In the genomic region with DNA sequence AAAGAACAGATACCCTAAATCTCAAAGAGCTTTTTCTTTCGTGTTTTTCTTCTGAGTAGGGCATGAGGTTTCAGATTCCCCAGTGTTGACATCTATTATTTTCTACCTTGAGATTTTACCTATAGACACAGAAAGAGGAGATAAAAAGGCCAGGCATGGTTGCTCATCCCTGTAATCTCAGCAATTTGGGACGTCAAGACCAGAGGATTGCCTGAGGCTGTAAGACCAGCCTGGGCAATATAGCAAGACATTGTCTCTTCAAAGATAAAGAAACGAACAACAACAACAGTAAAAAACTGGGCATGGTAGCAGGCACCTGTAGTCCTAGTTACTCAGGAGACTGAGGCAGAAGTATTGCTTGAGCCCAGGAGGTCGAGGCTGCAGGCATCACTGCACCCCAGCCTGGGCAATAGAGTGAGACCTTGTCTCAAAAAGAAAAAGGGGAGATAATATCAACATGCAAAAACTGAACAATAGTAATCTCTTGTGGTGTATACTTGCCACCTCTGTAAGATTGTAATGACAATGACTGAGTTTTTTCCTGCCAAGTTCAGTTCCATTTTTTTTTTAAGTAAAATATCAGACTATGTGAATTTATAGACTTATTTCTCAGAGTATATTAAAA, we compare ENCODE assay signal across 20 cellular contexts.
A peak's percentile ranks its signal among the peaks of the same experiment; 100 is the strongest.
DNase-seq lines count a peak whose midpoint lies in the region; ATAC-seq, FAIRE-seq and TF ChIP-seq lines count a peak whose summit lies in the region.
"Had no signal": no experiment of that assay in that cellular context is flagged by ENCODE, and none has a peak within 500 bp of the region (broad histone marks: within the 10 kb centered on the region; RNA-seq: fewer than 3 reads in every experiment).

No MANE protein-coding gene starts in this region.

- H3K36me3 ChIP-seq in HepG2 (replicated peaks in 1 of 2; ENCODE audit: control insufficient read depth in 1 of 2, insufficient read depth in 2 of 2, low read length in 2 of 2): peaks cover 6 to 16% of the 10 kb centered on the region in 2 experiments; a peak in 4 of 5 replicates
- H3K36me3 ChIP-seq: WERI-Rb-1 had no signal

- H3K27ac Mint-ChIP-seq in T-helper 1 cell treated with Interleukin-12 subunit alpha and Interleukin-12 subunit beta and Interleukin-4 antibody, amounts not matched to agents 30 μg/mL and 1 μg/mL, for 36 hours: peak overlapping the region; percentile 1
- 0 out of 2 replicates have a peak overlapping the region, but pooled peaks have one; percentile 13 for H3K27ac Mint-ChIP-seq in HFFc6
- H3K27ac Mint-ChIP-seq in activated naive CD8-positive, alpha-beta T cell treated with anti-CD3 and anti-CD28 coated beads, Interleukin-2, amount 50 U/mL, for 24 hours: peak overlapping the region; percentile 61
- peak overlapping the region; percentile 32 for H3K27ac Mint-ChIP-seq in neural crest cell (ENCODE audit: unreplicated experiment)

- peaks cover 8% of the 10 kb centered on the region for H3K79me2 ChIP-seq in HepG2 (ENCODE audit: insufficient read depth, low read length)

- no peak for ATAC-seq in activated naive CD8-positive, alpha-beta T cell treated with anti-CD3 and anti-CD28 coated beads, Interleukin-2, amount 50 U/mL, for 24 hours
- no peak for ATAC-seq in HG03196 (IDR thresholded peaks at IDR 0.05; ENCODE audit: unreplicated experiment)
- ATAC-seq in HepG2: no peak
- ATAC-seq: stimulated activated naive CD8-positive, alpha-beta T cell treated with anti-CD3 and anti-CD28 coated beads, Interleukin-15, Interleukin-2, amounts not matched to agents 100 U/mL and 50 U/mL, for 24 hours; upper lobe of right lung had no signal

- H3K36me3 Mint-ChIP-seq in T-helper 1 cell treated with Interleukin-12 subunit alpha and Interleukin-12 subunit beta and Interleukin-4 antibody, amounts not matched to agents 30 μg/mL and 1 μg/mL, for 36 hours (ENCODE audit: low read depth): peaks cover 39% of the 10 kb centered on the region
- H3K36me3 Mint-ChIP-seq in HFFc6 (ENCODE audit: low read depth) (peaks cover 67% of the 10 kb centered on the region), neural crest cell (ENCODE audit: low read depth) (peaks cover 2% of the 10 kb centered on the region)
- H3K36me3 Mint-ChIP-seq in activated naive CD8-positive, alpha-beta T cell treated with anti-CD3 and anti-CD28 coated beads, Interleukin-2, amount 50 U/mL, for 24 hours (ENCODE audit: low read depth): peaks cover 58% of the 10 kb centered on the region

- no peak for TF ChIP-seq POLR2A in HepG2 (IDR thresholded peaks at IDR 0.05; ENCODE audit: insufficient read depth in 1 of 2, low read depth in 2 of 2, low read length in 2 of 2)

- no peak for FAIRE-seq in HepG2 (lab: Jason Lieb, UNC)

- no peak overlapping the region for H2AFZ ChIP-seq in HepG2 (ENCODE audit: low read length)
- H2AFZ ChIP-seq: parathyroid adenoma had no signal

- POLR2A ChIA-PET in HepG2 (lab: Yijun Ruan, JAX): no interaction called here

- no peaks in the 10 kb centered on the region for H3K4me1 ChIP-seq in HepG2 (ENCODE audit: insufficient read depth, low read length)
- H3K4me1 ChIP-seq: parathyroid adenoma had no signal

- no peaks in the 10 kb centered on the region for H3K9me3 Mint-ChIP-seq in T-helper 1 cell treated with Interleukin-12 subunit alpha and Interleukin-12 subunit beta and Interleukin-4 antibody, amounts not matched to agents 30 μg/mL and 1 μg/mL, for 36 hours
- H3K9me3 Mint-ChIP-seq in HFFc6 (no peaks in the 10 kb centered on the region), neural crest cell (no peaks in the 10 kb centered on the region)
- no peaks in the 10 kb centered on the region for H3K9me3 Mint-ChIP-seq in activated naive CD8-positive, alpha-beta T cell treated with anti-CD3 and anti-CD28 coated beads, Interleukin-2, amount 50 U/mL, for 24 hours

- intact Hi-C loops in HepG2 (cut with micrococcal nuclease; ENCODE audit: unreplicated experiment): no loop called here

- H3K4me2 ChIP-seq in HepG2 (ENCODE audit: low read depth, low read length): no peak overlapping the region

- CTCF ChIA-PET in HepG2 (lab: Yijun Ruan, JAX; ENCODE audit: low intra/inter-chr PET ratio, low total read pairs): no interaction called here

- BruUV-seq in HepG2 (replicated peaks; lab: Mats Ljungman, UMichigan): no TSS peak

- H3K9ac ChIP-seq in HepG2 (ENCODE audit: insufficient read depth, low read depth, low read length): no peak overlapping the region
- H3K9ac ChIP-seq: parathyroid adenoma had no signal

- H3K4me1 Mint-ChIP-seq in T-helper 1 cell treated with Interleukin-12 subunit alpha and Interleukin-12 subunit beta and Interleukin-4 antibody, amounts not matched to agents 30 μg/mL and 1 μg/mL, for 36 hours (ENCODE audit: low read depth): peaks cover 30% of the 10 kb centered on the region
- peaks cover 68% of the 10 kb centered on the region for H3K4me1 Mint-ChIP-seq in HFFc6 (ENCODE audit: low read depth)
- H3K4me1 Mint-ChIP-seq in activated naive CD8-positive, alpha-beta T cell treated with anti-CD3 and anti-CD28 coated beads, Interleukin-2, amount 50 U/mL, for 24 hours: peaks cover 70% of the 10 kb centered on the region
- peaks cover 4% of the 10 kb centered on the region for H3K4me1 Mint-ChIP-seq in neural crest cell

- H3K27ac ChIP-seq in HepG2 (ENCODE audit: extremely low read length, insufficient read depth, low read length): no peak overlapping the region
- H3K27ac ChIP-seq: 22Rv1, parathyroid adenoma, upper lobe of right lung, WERI-Rb-1 had no signal

- no peaks in the 10 kb centered on the region for H3K27me3 ChIP-seq in HepG2 (ENCODE audit: control insufficient read depth in 1 of 2, insufficient read depth in 2 of 2, low read length in 2 of 2)
- H3K27me3 ChIP-seq: upper lobe of right lung had no signal

- no peak overlapping the region for H3K4me3 ChIP-seq in HepG2 (replicated peaks in 1 of 3; ENCODE audit: insufficient read depth in 1 of 3, low read depth in 2 of 3, low read length in 3 of 3)
- H3K4me3 ChIP-seq: upper lobe of right lung had no signal

- DNase-seq in T-helper 1 cell: no peak
- DNase-seq in HFFc6: no peak
- DNase-seq in activated naive CD8-positive, alpha-beta T cell treated with anti-CD3 and anti-CD28 coated beads, Interleukin-2, amount 50 U/mL, for 24 hours: no peak
- no peak for DNase-seq in neural crest cell (ENCODE audit: low read depth, low spot score)
- no peak for DNase-seq in NCI-H2081 (lab: John Stamatoyannopoulos, UW)
- no peak for DNase-seq in HepG2 (ENCODE audit: low spot score)
- DNase-seq: activated gamma-delta T cell; AML-193; effector CD8-positive, alpha-beta T cell; GF-D8; head of caudate nucleus; MM.1S; NCI-H146; stimulated activated naive CD8-positive, alpha-beta T cell treated with anti-CD3 and anti-CD28 coated beads, Interleukin-15, Interleukin-2, amounts not matched to agents 100 U/mL and 50 U/mL, for 24 hours; upper lobe of right lung; WERI-Rb-1 had no signal

- TF ChIP-seq CTCF in HFFc6 (IDR thresholded peaks at IDR 0.05) (no peak), neural crest cell (conservative IDR thresholded peaks at IDR 0.05) (no peak), HepG2 (CRISPR knock-in tag; IDR thresholded peaks at IDR 0.05) (no peak)

- no peak overlapping the region for H3K4me3 Mint-ChIP-seq in T-helper 1 cell treated with Interleukin-12 subunit alpha and Interleukin-12 subunit beta and Interleukin-4 antibody, amounts not matched to agents 30 μg/mL and 1 μg/mL, for 36 hours
- no peak overlapping the region; the same call in 1 of the 2 replicates for H3K4me3 Mint-ChIP-seq in HFFc6
- no peak overlapping the region for H3K4me3 Mint-ChIP-seq in activated naive CD8-positive, alpha-beta T cell treated with anti-CD3 and anti-CD28 coated beads, Interleukin-2, amount 50 U/mL, for 24 hours
- no peak overlapping the region for H3K4me3 Mint-ChIP-seq in neural crest cell

- no peaks in the 10 kb centered on the region for H3K27me3 Mint-ChIP-seq in T-helper 1 cell treated with Interleukin-12 subunit alpha and Interleukin-12 subunit beta and Interleukin-4 antibody, amounts not matched to agents 30 μg/mL and 1 μg/mL, for 36 hours (ENCODE audit: low read depth)
- H3K27me3 Mint-ChIP-seq in HFFc6 (ENCODE audit: insufficient read depth): no peaks in the 10 kb centered on the region
- no peaks in the 10 kb centered on the region for H3K27me3 Mint-ChIP-seq in activated naive CD8-positive, alpha-beta T cell treated with anti-CD3 and anti-CD28 coated beads, Interleukin-2, amount 50 U/mL, for 24 hours
- no peaks in the 10 kb centered on the region for H3K27me3 Mint-ChIP-seq in neural crest cell (ENCODE audit: low read depth)

- no peaks in the 10 kb centered on the region for H3K9me3 ChIP-seq in HepG2 (ENCODE audit: low read length)
- H3K9me3 ChIP-seq: upper lobe of right lung had no signal

- no peaks in the 10 kb centered on the region for H4K20me1 ChIP-seq in HepG2 (ENCODE audit: insufficient read depth, low read length)

- TF ChIP-seq RAD21 in HepG2 (CRISPR knock-in tag; IDR thresholded peaks at IDR 0.05): no peak

- in situ Hi-C loops in HepG2 (cut with HindIII; ENCODE audit: extremely low pct_ligation_motif_present, low pct_unique_long_range_greater_than_20kb): no loop called here

- WGBS in HepG2 (ENCODE audit: low lambda C conversion rate): 100% methylated on average over 4 of the region's 4 CpGs

- TF ChIP-seq EP300 in HepG2 (IDR thresholded peaks at IDR 0.05; ENCODE audit: low read depth in 2 of 2, low read length in 2 of 2): no peak
- TF ChIP-seq EP300 in HepG2 (CRISPR knock-in tag; IDR thresholded peaks at IDR 0.05; ENCODE audit: borderline replicate concordance): no peak

TF ChIP-seq in HepG2, 621 proteins besides CTCF, POLR2A, EP300 and RAD21 (continues in another document):
- TF ChIP-seq STAG1 (CRISPR knock-in tag; IDR thresholded peaks at IDR 0.05) (no peak), HNF4G (IDR thresholded peaks at IDR 0.05; ENCODE audit: borderline replicate concordance, low read depth, low read length) (no peak), HNF4G (CRISPR knock-in tag; IDR thresholded peaks at IDR 0.05; ENCODE audit: borderline replicate concordance, low read depth) (no peak), CHCHD3 (CRISPR knock-in tag; IDR thresholded peaks at IDR 0.05) (no peak), KLF9 (CRISPR knock-in tag; IDR thresholded peaks at IDR 0.05; ENCODE audit: low read depth) (no peak), NPAS2 (CRISPR knock-in tag; IDR thresholded peaks at IDR 0.05; ENCODE audit: borderline replicate concordance) (no peak), GABPA (IDR thresholded peaks at IDR 0.05; ENCODE audit: low read depth, low read length) (no peak), GABPA (CRISPR knock-in tag; IDR thresholded peaks at IDR 0.05; ENCODE audit: low read depth) (no peak)

Comparison
In these comparisons a context has a peak if more than half of its experiments do, and no peak if none do; other contexts are left out.
1. H3K27ac Mint-ChIP-seq: peak in every context shown above with its lines; median percentile 61 in activated naive CD8-positive, alpha-beta T cell treated with anti-CD3 and anti-CD28 coated beads, Interleukin-2, amount 50 U/mL, for 24 hours; 32 in neural crest cell; 13 in HFFc6; 1 in T-helper 1 cell treated with Interleukin-12 subunit alpha and Interleukin-12 subunit beta and Interleukin-4 antibody, amounts not matched to agents 30 μg/mL and 1 μg/mL, for 36 hours.